In the genomic region with DNA sequence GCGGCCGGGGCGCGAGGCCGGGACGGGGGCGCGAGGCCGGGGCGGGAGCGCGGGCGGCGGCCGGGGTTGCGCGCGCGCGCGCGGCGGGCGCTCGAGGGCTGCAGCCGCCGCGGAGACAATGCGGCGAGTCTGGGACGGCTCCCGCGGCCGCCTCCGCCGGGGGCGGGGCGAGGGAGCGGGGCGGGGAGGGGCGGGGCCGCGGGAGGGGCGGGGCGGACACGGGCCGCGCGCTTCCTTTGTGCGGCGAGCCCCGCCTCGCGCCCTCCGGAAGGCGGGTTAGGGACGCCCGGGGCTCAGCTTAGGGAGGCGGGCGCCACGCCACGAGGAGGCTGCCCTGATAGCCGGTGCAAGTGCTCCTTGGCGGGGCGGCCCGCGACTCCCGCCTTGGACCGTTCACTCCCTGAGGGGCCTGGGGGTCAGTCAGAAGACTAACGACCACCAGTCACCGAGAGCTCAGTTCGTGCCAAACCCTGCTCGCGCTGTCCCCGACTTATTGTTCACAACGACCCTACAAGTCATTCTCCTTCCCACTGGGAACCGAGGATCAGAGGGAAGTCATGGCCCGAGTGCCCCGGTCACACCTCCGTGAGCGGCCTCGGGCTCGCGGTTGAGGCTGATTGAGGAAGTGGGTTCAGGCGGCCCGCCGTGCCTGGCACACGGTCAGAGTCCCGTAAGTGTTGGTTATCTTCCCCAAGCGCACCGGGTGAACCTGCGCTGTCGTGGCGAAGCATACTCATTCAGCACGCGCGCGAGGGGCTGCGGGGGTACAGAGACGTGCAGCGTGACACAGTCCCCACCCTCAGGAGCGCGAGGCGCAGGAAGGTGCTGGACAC, we compare ENCODE assay signal across 8 cellular contexts. TPM values are rescaled to one million over a fixed set of nuclear protein-coding genes. Genes with fewer than 3 reads are reported as not detected.
A peak's percentile ranks its signal among the peaks of the same experiment; 100 is the strongest.
DNase-seq lines count a peak whose midpoint lies in the region; TF ChIP-seq lines count a peak whose summit lies in the region.

No MANE protein-coding gene starts in this region.

- TF ChIP-seq POLR2A in GM10847 (IDR thresholded peaks at IDR 0.05; ENCODE audit: extremely low read depth, insufficient read length) (peak; percentile 79), tibial nerve (IDR thresholded peaks at IDR 0.05) (peak; percentile 76 to 84)

- H2AFZ ChIP-seq in SU-DHL-6 (ENCODE audit: low read depth, low read length, severe bottlenecking) (peak overlapping the region; percentile 69), trophoblast cell (ENCODE audit: insufficient read depth, low read length, poor library complexity) (peak overlapping the region; percentile 64)

- H3K36me3 ChIP-seq in SU-DHL-6 (ENCODE audit: low read length) (no peaks in the 10 kb centered on the region), trophoblast cell (ENCODE audit: control insufficient read depth in 1 of 2, insufficient read depth in 2 of 2, low read length in 2 of 2) (peaks cover 0 to 6% of the 10 kb centered on the region in 2 experiments), tibial nerve (peaks cover 0 to 12% (median 0%) of the 10 kb centered on the region in 3 donors)

- peak overlapping the region; percentile 93 for H3K23ac ChIP-seq in trophoblast cell (ENCODE audit: low read length)

- H4K12ac ChIP-seq in trophoblast cell (ENCODE audit: low read depth, low read length) = peak overlapping the region; percentile 62

- peaks cover 26% of the 10 kb centered on the region for H3K36me3 Mint-ChIP-seq in HFFc6 (ENCODE audit: low read depth)

- no peaks in the 10 kb centered on the region; the same call in 1 of the 2 replicates for H3F3A ChIP-seq in SU-DHL-6 (ENCODE audit: insufficient read depth)

- H3K4me2 ChIP-seq in SU-DHL-6 (ENCODE audit: low read depth, low read length, poor library complexity, severe bottlenecking) (peak overlapping the region; percentile 76), trophoblast cell (ENCODE audit: low read length) (peak overlapping the region; percentile 82)

- WGBS in trophoblast cell (ENCODE audit: extremely low coverage, insufficient coverage, insufficient read length) = no CpG with 5 or more reads among the region's 104 CpGs
- 0 to 1% methylated on average over 48 of the region's 104 CpGs for WGBS in tibial nerve, 2 donors

- H3K9ac ChIP-seq in SU-DHL-6 (ENCODE audit: low read length) (peak overlapping the region; percentile 67), trophoblast cell (ENCODE audit: low read length) (peak overlapping the region; percentile 99)

- TF ChIP-seq EP300 in tibial nerve (IDR thresholded peaks at IDR 0.05) = peak in 1 of 2 donors; percentile 88

- H3K27me3 Mint-ChIP-seq in HFFc6 (ENCODE audit: insufficient read depth) = no peaks in the 10 kb centered on the region; the same call in 1 of the 2 replicates

- H3K9me2 ChIP-seq in SU-DHL-6 (replicated peaks; ENCODE audit: insufficient read depth, low read length) = no peaks in the 10 kb centered on the region

- no peaks in the 10 kb centered on the region for H3K9me3 Mint-ChIP-seq in HFFc6

- H3K9me3 ChIP-seq in SU-DHL-6 (ENCODE audit: insufficient read depth, low read length) (no peaks in the 10 kb centered on the region), trophoblast cell (ENCODE audit: insufficient read depth, low read depth, low read length) (peaks cover 3% of the 10 kb centered on the region), tibial nerve (no peaks in the 10 kb centered on the region)

- H3K27me3 ChIP-seq in SU-DHL-6 (ENCODE audit: low read length) = no peaks in the 10 kb centered on the region
- no peaks in the 10 kb centered on the region for H3K27me3 ChIP-seq in trophoblast cell (ENCODE audit: insufficient read depth, low read length)
- no peaks in the 10 kb centered on the region for H3K27me3 ChIP-seq in tibial nerve

- TF ChIP-seq CTCF in HFFc6 (IDR thresholded peaks at IDR 0.05) = no peak
- no peak for TF ChIP-seq CTCF in SU-DHL-6 (IDR thresholded peaks at IDR 0.05; ENCODE audit: insufficient read depth, low read length, poor library complexity, severe bottlenecking)
- TF ChIP-seq CTCF in tibial nerve (IDR thresholded peaks at IDR 0.05) = peak in 1 of 5 experiments; percentile 13

- H3K4me3 ChIP-seq in SU-DHL-6 (ENCODE audit: insufficient read depth, low read length, poor library complexity, severe bottlenecking) (peak overlapping the region; percentile 55), trophoblast cell (ENCODE audit: low read depth, low read length) (peak overlapping the region; percentile 99), tibial nerve (peak overlapping the region; percentile 49 to 99 (median 76))

- peak overlapping the region; percentile 92 for H2BK5ac ChIP-seq in trophoblast cell (ENCODE audit: low read depth, low read length, poor library complexity)

- H4K8ac ChIP-seq in trophoblast cell (ENCODE audit: low read depth, low read length) = peak overlapping the region; percentile 93

- H3K14ac ChIP-seq in trophoblast cell (ENCODE audit: low read length) = peak overlapping the region; percentile 100

- peak overlapping the region; percentile 78 for H3K4ac ChIP-seq in trophoblast cell (ENCODE audit: low read depth, low read length)

- peak overlapping the region; percentile 98 for H4K91ac ChIP-seq in trophoblast cell (ENCODE audit: low read depth, low read length)

- H2BK12ac ChIP-seq in trophoblast cell (ENCODE audit: low read length) = peak overlapping the region; percentile 61

- H3K79me2 ChIP-seq in SU-DHL-6 (ENCODE audit: insufficient read depth, low read length) (peaks cover 12% of the 10 kb centered on the region; the same call in 1 of the 2 replicates), trophoblast cell (ENCODE audit: control insufficient read depth, insufficient read depth, low read length, poor library complexity) (peaks cover 16% of the 10 kb centered on the region)

- H3K27ac Mint-ChIP-seq in HFFc6 = peak overlapping the region; percentile 83

- peak overlapping the region; percentile 25; the same call in 1 of the 2 replicates for H3K27ac ChIP-seq in SU-DHL-6 (ENCODE audit: low read depth, low read length)
- H3K27ac ChIP-seq in trophoblast cell (ENCODE audit: low read depth, low read length) = peak overlapping the region; percentile 72
- peak overlapping the region; percentile 84 to 98 (median 89) for H3K27ac ChIP-seq in tibial nerve

- H2AK5ac ChIP-seq in trophoblast cell (ENCODE audit: low read length) = peak overlapping the region; percentile 57

- peak overlapping the region; percentile 89 for H3K4me3 Mint-ChIP-seq in HFFc6

- H2BK120ac ChIP-seq in trophoblast cell (ENCODE audit: insufficient read depth, low read length, poor library complexity) = peak overlapping the region; percentile 71

- intact Hi-C loops in cardiac septum (cut with DNase I) = loop anchor here (5.0 to 10.0 kb wide), 2 partner anchors 223 to 225 kb away; no protein-coding TSS in a partner anchor

- peak overlapping the region; percentile 100 for H3K18ac ChIP-seq in trophoblast cell (ENCODE audit: low read length)

- H3K79me1 ChIP-seq in trophoblast cell (ENCODE audit: low read length) = peaks cover 15% of the 10 kb centered on the region

- DNase-seq in HFFc6 (peak; percentile 54), NAMALWA (ENCODE audit: low spot score) (peak; percentile 86), cardiac septum (ENCODE audit: low spot score) (peak; percentile 94), trophoblast cell (peak; percentile 80 to 90), tibial nerve (ENCODE audit: low spot score in 2 of 2) (peak; percentile 73 to 81)
- peak; percentile 51 for DNase-seq in activated naive CD8-positive, alpha-beta T cell treated with anti-CD3 and anti-CD28 coated beads, Interleukin-2, amount 50 U/mL, for 16 hours (ENCODE audit: low read depth, low spot score)

- H3K4me1 Mint-ChIP-seq in HFFc6 (ENCODE audit: low read depth) = peaks cover 44% of the 10 kb centered on the region

- H3K4me1 ChIP-seq in trophoblast cell (ENCODE audit: control insufficient read depth in 1 of 2, insufficient read depth in 2 of 2, low read length in 2 of 2) (peaks cover 14 to 30% of the 10 kb centered on the region in 2 experiments), tibial nerve (peaks cover 0 to 40% (median 22%) of the 10 kb centered on the region in 4 donors)

- peaks cover 8% of the 10 kb centered on the region; the same call in 1 of the 2 replicates for H4K20me1 ChIP-seq in SU-DHL-6 (ENCODE audit: low read depth, low read length)

RNA-seq across cellular contexts. Expression of gene A3GALT2, which starts 29.1 kb away (rescaled TPM):
- total RNA-seq in HFFc6 (2021; fragmentation: NEBNext Ultra II Directional; extraction: Animal tissue kit (Norgen Biotek cat#: 25700)) = not detected
- not detected for total RNA-seq in cardiac septum
- polyA plus RNA-seq in trophoblast cell (2013) = not detected in 2 replicates
- total RNA-seq in tibial nerve = under 1 TPM in 2 of 4 donors, not detected in 2; 0.42 to 0.66 TPM

Comparison
In these comparisons a context has a peak if more than half of its experiments do, and no peak if none do; other contexts are left out.
1. Peak in every context shown above with its lines: DNase-seq, H3K4me3 ChIP-seq and H3K27ac ChIP-seq.
2. H3K27ac ChIP-seq: peak in every context shown above with its lines; median percentile 89 in tibial nerve; 72 in trophoblast cell; 25 in SU-DHL-6.